Comparison of ENCODE assay signal across 17 cellular contexts in the genomic region with DNA sequence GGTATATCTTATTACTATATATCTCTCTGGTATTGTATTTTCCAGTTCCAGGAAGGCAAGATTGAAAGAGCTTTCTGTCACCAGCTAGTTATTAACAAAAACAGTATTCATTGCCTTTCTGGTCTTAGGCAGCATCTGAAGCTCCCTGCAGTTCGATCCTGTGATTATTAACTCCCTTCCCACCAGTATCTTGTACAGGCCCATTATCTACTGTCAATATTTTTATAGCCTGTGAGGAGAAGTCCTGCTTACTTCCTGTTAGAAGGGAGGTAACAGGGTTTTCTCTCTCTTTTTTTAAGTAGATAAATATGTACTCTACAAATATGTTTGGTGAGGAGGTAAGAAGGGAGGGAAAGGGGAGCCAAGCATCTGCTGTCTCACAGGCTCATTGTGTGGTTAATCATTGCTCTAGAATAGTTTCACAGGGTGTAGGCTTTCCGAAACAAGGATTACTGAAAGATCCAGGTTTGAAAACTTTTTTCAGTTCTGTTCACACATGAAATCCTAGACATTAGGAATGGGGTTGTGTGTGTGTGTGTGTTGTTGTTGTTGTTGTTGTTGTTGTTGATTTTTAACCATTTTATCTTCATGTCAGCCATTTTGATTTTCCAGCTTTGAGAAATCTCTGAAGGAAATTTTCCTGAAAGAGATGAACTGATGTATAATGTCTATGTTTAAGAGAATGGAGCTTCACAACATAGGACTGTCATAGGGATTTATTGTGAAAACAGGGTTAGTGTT. TPM values are rescaled to one million over a fixed set of nuclear protein-coding genes. Genes with fewer than 3 reads are reported as not detected.
A peak's percentile ranks its signal among the peaks of the same experiment; 100 is the strongest.
DNase-seq lines count a peak whose midpoint lies in the region; ATAC-seq, FAIRE-seq and TF ChIP-seq lines count a peak whose summit lies in the region.
"Had no signal": no experiment of that assay in that cellular context is flagged by ENCODE, and none has a peak within 500 bp of the region (broad histone marks: within the 10 kb centered on the region; RNA-seq: fewer than 3 reads in every experiment).

No MANE protein-coding gene starts in this region.

- FAIRE-seq in HepG2 (lab: Jason Lieb, UNC), result no peak

- no peak overlapping the region for H2AFZ ChIP-seq in HepG2 (ENCODE audit: low read length)
- no peak overlapping the region for H2AFZ ChIP-seq in SK-N-SH (ENCODE audit: low read depth)

- H4K20me1 ChIP-seq in HepG2 (ENCODE audit: insufficient read depth, low read length) (no peaks in the 10 kb centered on the region), SK-N-SH (ENCODE audit: insufficient read depth) (no peaks in the 10 kb centered on the region)

- TF ChIP-seq EP300 in HepG2 (IDR thresholded peaks at IDR 0.05; ENCODE audit: low read depth in 2 of 2, low read length in 2 of 2), result no peak
- TF ChIP-seq EP300 in HepG2 (CRISPR knock-in tag; IDR thresholded peaks at IDR 0.05; ENCODE audit: borderline replicate concordance), result no peak
- TF ChIP-seq EP300 in SK-N-SH (IDR thresholded peaks at IDR 0.05; ENCODE audit: borderline replicate concordance in 1 of 2, low read depth in 1 of 2, low read length in 1 of 2), result no peak

- TF ChIP-seq CTCF in HepG2 (CRISPR knock-in tag; IDR thresholded peaks at IDR 0.05), result no peak
- no peak for TF ChIP-seq CTCF in right lobe of liver (IDR thresholded peaks at IDR 0.05)
- TF ChIP-seq CTCF in upper lobe of right lung (IDR thresholded peaks at IDR 0.05), result no peak
- no peak for TF ChIP-seq CTCF in SK-N-SH (IDR thresholded peaks at IDR 0.05)

- CTCF ChIA-PET in HepG2 (lab: Yijun Ruan, JAX; ENCODE audit: low intra/inter-chr PET ratio, low total read pairs), result no interaction called here
- CTCF ChIA-PET in SK-N-SH (lab: Yijun Ruan, JAX), result interaction anchor here (0.9 kb wide), 1 partner anchor 10 kb away, joined by 3 read pairs; no protein-coding TSS in a partner anchor

- no peaks in the 10 kb centered on the region for H3K79me2 ChIP-seq in HepG2 (ENCODE audit: insufficient read depth, low read length)
- no peaks in the 10 kb centered on the region for H3K79me2 ChIP-seq in SK-N-SH (ENCODE audit: insufficient read depth)

- H3K4me1 ChIP-seq in HepG2 (ENCODE audit: insufficient read depth, low read length) (peaks cover 12% of the 10 kb centered on the region), right lobe of liver (no peaks in the 10 kb centered on the region), upper lobe of right lung (no peaks in the 10 kb centered on the region), SK-N-SH (ENCODE audit: control insufficient read depth in 1 of 2, insufficient read depth in 2 of 2, low read depth in 1 of 2, low read length in 1 of 2) (no peaks in the 10 kb centered on the region)
- H3K4me1 ChIP-seq: ascending aorta had no signal

- TF ChIP-seq RAD21 in HepG2 (CRISPR knock-in tag; IDR thresholded peaks at IDR 0.05), result no peak
- TF ChIP-seq RAD21 in SK-N-SH (IDR thresholded peaks at IDR 0.05; ENCODE audit: low read length), result no peak

- POLR2A ChIA-PET in HepG2 (lab: Yijun Ruan, JAX), result no interaction called here
- POLR2A ChIA-PET in SK-N-SH (lab: Yijun Ruan, JAX), result no interaction called here

- WGBS in HepG2 (ENCODE audit: low lambda C conversion rate), result 6% methylated on average over 2 of the region's 2 CpGs
- 50% methylated on average over 2 of the region's 2 CpGs for WGBS in right lobe of liver (ENCODE audit: insufficient coverage, low coverage, low lambda C conversion rate, missing lambda C conversion rate)
- WGBS in SK-N-SH (ENCODE audit: low lambda C conversion rate), result 40% methylated on average over 2 of the region's 2 CpGs

- no peaks in the 10 kb centered on the region for H3F3A ChIP-seq in SK-N-SH (replicated peaks; ENCODE audit: insufficient read depth)

- no peak overlapping the region for H3K9ac ChIP-seq in HepG2 (ENCODE audit: insufficient read depth, low read depth, low read length)
- no peak overlapping the region for H3K9ac ChIP-seq in SK-N-SH

- intact Hi-C loops in HepG2 (cut with micrococcal nuclease; ENCODE audit: unreplicated experiment) (no loop called here), right lobe of liver (cut with DNase I) (no loop called here), upper lobe of right lung (cut with DNase I) (no loop called here)

- H3K9me2 ChIP-seq in SK-N-SH, result no peaks in the 10 kb centered on the region

- H3K27me3 ChIP-seq in HepG2 (ENCODE audit: control insufficient read depth in 1 of 2, insufficient read depth in 2 of 2, low read length in 2 of 2) (peaks cover 0 to 1% of the 10 kb centered on the region in 2 experiments; a peak in 1 of 5 replicates), right lobe of liver (peaks cover 0 to 3% of the 10 kb centered on the region in 2 donors), upper lobe of right lung (no peaks in the 10 kb centered on the region), SK-N-SH (ENCODE audit: insufficient read depth) (no peaks in the 10 kb centered on the region)
- H3K27me3 ChIP-seq: ascending aorta had no signal

- H3K36me3 ChIP-seq in HepG2 (replicated peaks in 1 of 2; ENCODE audit: control insufficient read depth in 1 of 2, insufficient read depth in 2 of 2, low read length in 2 of 2) (no peaks in the 10 kb centered on the region), right lobe of liver (no peaks in the 10 kb centered on the region), upper lobe of right lung (no peaks in the 10 kb centered on the region), SK-N-SH (replicated peaks in 1 of 2; ENCODE audit: control insufficient read depth in 1 of 2, insufficient read depth in 2 of 2, low read length in 1 of 2) (no peaks in the 10 kb centered on the region)
- H3K36me3 ChIP-seq: ascending aorta had no signal

- no peak overlapping the region for H3K27ac ChIP-seq in HepG2 (ENCODE audit: extremely low read length, insufficient read depth, low read length)
- H3K27ac ChIP-seq in right lobe of liver, result no peak overlapping the region
- H3K27ac ChIP-seq in upper lobe of right lung, result no peak overlapping the region
- no peak overlapping the region for H3K27ac ChIP-seq in SK-N-SH (ENCODE audit: low read depth in 2 of 2, low read length in 1 of 2)
- H3K27ac ChIP-seq: 22Rv1, ascending aorta, dorsolateral prefrontal cortex had no signal

- BruUV-seq in HepG2 (replicated peaks; lab: Mats Ljungman, UMichigan), result no TSS peak

- no peak overlapping the region for H3K4me2 ChIP-seq in HepG2 (ENCODE audit: low read depth, low read length)
- H3K4me2 ChIP-seq in SK-N-SH, result no peak overlapping the region

- no peak overlapping the region for H3K4me3 ChIP-seq in HepG2 (replicated peaks in 1 of 3; ENCODE audit: insufficient read depth in 1 of 3, low read depth in 2 of 3, low read length in 3 of 3)
- no peak overlapping the region for H3K4me3 ChIP-seq in right lobe of liver
- H3K4me3 ChIP-seq in upper lobe of right lung, result no peak overlapping the region
- H3K4me3 ChIP-seq in SK-N-SH (ENCODE audit: low read depth in 2 of 2, low read length in 1 of 2), result no peak overlapping the region
- H3K4me3 ChIP-seq: ascending aorta, dorsolateral prefrontal cortex had no signal

- TF ChIP-seq POLR2A in HepG2 (IDR thresholded peaks at IDR 0.05; ENCODE audit: insufficient read depth in 1 of 2, low read depth in 2 of 2, low read length in 2 of 2) (no peak), right lobe of liver (IDR thresholded peaks at IDR 0.05) (no peak)

- DNase-seq in HepG2 (ENCODE audit: low spot score), result peak; percentile 20
- no peak for DNase-seq in right lobe of liver
- DNase-seq in NCI-H748 treated with DMSO at 0.1 percent for 48 hours (lab: John Stamatoyannopoulos, UW), result peak; percentile 58
- no peak for DNase-seq in upper lobe of right lung
- no peak for DNase-seq in SK-N-SH
- no peak for DNase-seq in nucleus accumbens (lab: John Stamatoyannopoulos, UW)
- DNase-seq in NCI-H1436 (lab: John Stamatoyannopoulos, UW), result no peak
- DNase-seq: activated CD4-positive, alpha-beta T cell treated with anti-CD3 and anti-CD28 coated beads, Interleukin-2, amount 50 U/mL, for 48 hours; CD4-positive, alpha-beta memory T cell; dorsolateral prefrontal cortex; NCI-H1105 treated with DMSO at 0.1 percent for 48 hours; NCI-H526; trophoblast cell had no signal

- H3K9me3 ChIP-seq in HepG2 (ENCODE audit: low read length), result no peaks in the 10 kb centered on the region
- no peaks in the 10 kb centered on the region for H3K9me3 ChIP-seq in right lobe of liver
- no peaks in the 10 kb centered on the region for H3K9me3 ChIP-seq in upper lobe of right lung
- no peaks in the 10 kb centered on the region for H3K9me3 ChIP-seq in SK-N-SH
- H3K9me3 ChIP-seq: ascending aorta had no signal

- in situ Hi-C loops in HepG2 (cut with HindIII; ENCODE audit: extremely low pct_ligation_motif_present, low pct_unique_long_range_greater_than_20kb), result no loop called here

- peak; percentile 78 for ATAC-seq in HepG2
- no peak for ATAC-seq in right lobe of liver
- ATAC-seq in HG02981 (IDR thresholded peaks at IDR 0.05; ENCODE audit: unreplicated experiment), result peak; percentile 59
- ATAC-seq in upper lobe of right lung, result peak; percentile 45

TF ChIP-seq in SK-N-SH, 30 proteins besides CTCF, POLR2A, EP300 and RAD21 (continues in another document):
- no peak for TF ChIP-seq FOXM1 (IDR thresholded peaks at IDR 0.05; ENCODE audit: low read depth)

RNA-seq across cellular contexts. Expression of a gene that starts 14.1 kb away (rescaled TPM):
- not detected in 2 replicates for total RNA-seq in HepG2 (2016; rRNA removed; fragmentation: Illumina TruSeq; extraction: Trizol)
- total RNA-seq in HepG2 (2016; cell fraction: cytosol; rRNA removed; fragmentation: Illumina TruSeq; extraction: Trizol; ENCODE audit: low read depth), result not detected in 2 replicates
- total RNA-seq in HepG2 (2016; cell fraction: insoluble cytoplasmic fraction; rRNA removed; fragmentation: Illumina TruSeq; extraction: Trizol), result not detected in 2 replicates
- total RNA-seq in HepG2 (2016; cell fraction: membrane; rRNA removed; fragmentation: Illumina TruSeq; extraction: Trizol), result not detected in 2 replicates
- total RNA-seq in HepG2 (2016; cell fraction: nucleus; rRNA removed; fragmentation: Illumina TruSeq; extraction: Trizol), result not detected in 2 replicates
- not detected in 2 replicates for polyA plus RNA-seq in HepG2 (2011; rRNA removed)
- polyA plus RNA-seq in HepG2 (2011; cell fraction: cytosol; rRNA removed), result not detected in 2 replicates
- not detected in 2 replicates for polyA plus RNA-seq in HepG2 (2011; cell fraction: nucleus; rRNA removed)
- polyA plus RNA-seq in HepG2 (2012), result not detected in 2 replicates
- not detected in 2 replicates for polyA plus RNA-seq in HepG2 (2016; cell fraction: cytosol; fragmentation: Illumina TruSeq; extraction: Trizol; ENCODE audit: low read depth)
- polyA plus RNA-seq in HepG2 (2016; cell fraction: insoluble cytoplasmic fraction; fragmentation: Illumina TruSeq; extraction: Trizol; ENCODE audit: low read depth), result not detected in 2 replicates
- not detected in 2 replicates for polyA plus RNA-seq in HepG2 (2016; cell fraction: membrane; fragmentation: Illumina TruSeq; extraction: Trizol; ENCODE audit: low read depth)
- polyA plus RNA-seq in HepG2 (2016; cell fraction: nucleus; fragmentation: Illumina TruSeq; extraction: Trizol; ENCODE audit: insufficient read depth, low read depth), result not detected in 2 replicates
- not detected in 2 replicates for polyA minus RNA-seq in HepG2 (2011; rRNA and poly(A)+ RNA removed; ENCODE audit: low replicate concordance)
- polyA minus RNA-seq in HepG2 (2011; cell fraction: cytosol; rRNA and poly(A)+ RNA removed), result not detected in 2 replicates
- polyA minus RNA-seq in HepG2 (2011; cell fraction: nucleus; rRNA and poly(A)+ RNA removed), result not detected in 2 replicates
- total RNA-seq in right lobe of liver, result not detected
- total RNA-seq in upper lobe of right lung, result not detected
- not detected in 2 replicates for polyA plus RNA-seq in SK-N-SH (2012; rRNA removed)
- polyA plus RNA-seq in SK-N-SH (2012; cell fraction: cytosol; rRNA removed), result not detected in 2 replicates
- polyA plus RNA-seq in SK-N-SH (2012; cell fraction: nucleus; rRNA removed), result not detected in 2 replicates
- total RNA-seq: activated T-helper 2 cell treated with anti-CD3 and anti-CD28 coated beads, Interferon-gamma antibody, Interleukin-2, Interleukin-4, amounts not matched to agents 10 μg/mL and 5 μg/mL and 100 μg/mL, durations not matched to agents 14 hours and 24 hours and 36 hours; ascending aorta; CD4-positive, alpha-beta memory T cell; dorsolateral prefrontal cortex had no signal
- polyA plus RNA-seq: CD4-positive, alpha-beta memory T cell had no signal

Comparison
In these comparisons a context has a peak if more than half of its experiments do, and no peak if none do; other contexts are left out.
1. ATAC-seq: peak in HepG2 (single experiment), HG02981 (single experiment) and upper lobe of right lung (single experiment); none in right lobe of liver (0 of 4).
2. DNase-seq: peak in HepG2 (single experiment) and NCI-H748 treated with DMSO at 0.1 percent for 48 hours (single experiment); none in right lobe of liver (0 of 3), upper lobe of right lung (single experiment), SK-N-SH (single experiment), nucleus accumbens (0 of 56) and NCI-H1436 (single experiment).